Comparison of ENCODE assay signal across 8 cellular contexts in the genomic region with DNA sequence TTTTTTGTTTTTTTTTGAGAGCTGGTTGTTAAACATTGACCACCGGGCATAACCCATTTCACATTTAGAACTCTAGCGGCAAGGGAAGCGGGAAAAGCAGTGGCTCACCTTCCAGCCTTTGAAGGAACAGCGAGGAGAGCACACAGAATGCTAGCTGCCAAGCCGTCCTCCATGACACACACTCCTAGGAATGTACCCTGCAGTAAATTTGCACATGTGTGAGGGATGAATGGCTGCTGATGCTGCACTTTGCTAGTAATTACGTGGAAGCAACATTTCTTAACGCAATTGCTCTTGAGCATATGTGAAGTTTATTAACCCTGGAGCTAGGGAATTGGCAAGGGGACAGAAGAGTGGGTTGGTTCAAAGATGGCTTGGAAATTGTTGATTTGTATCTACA.
A peak's percentile ranks its signal among the peaks of the same experiment; 100 is the strongest.
DNase-seq lines count a peak whose midpoint lies in the region; ATAC-seq and TF ChIP-seq lines count a peak whose summit lies in the region.

No MANE protein-coding gene starts in this region.

- intact Hi-C loops in head of caudate nucleus (cut with DNase I): no loop called here

- H3K27ac ChIP-seq in skeletal muscle tissue (ENCODE audit: low read depth, low read length): peak overlapping the region; percentile 85

- DNase-seq in H4 (ENCODE audit: low spot score) (peak; percentile 70), fibroblast of pulmonary artery (ENCODE audit: low read depth) (peak; percentile 96), head of caudate nucleus (no peak), DMS114 treated with DMSO at 0.1 percent for 48 hours (lab: John Stamatoyannopoulos, UW; ENCODE audit: unreplicated experiment) (no peak)

- H3K27me3 ChIP-seq in skeletal muscle tissue (ENCODE audit: control insufficient read depth in 3 of 3, insufficient read depth in 3 of 3, low read length in 3 of 3): no peaks in the 10 kb centered on the region

- TF ChIP-seq CTCF in fibroblast of pulmonary artery (IDR thresholded peaks at IDR 0.05; ENCODE audit: low read length, missing control alignments): no peak

- H3K4me1 ChIP-seq in skeletal muscle tissue (ENCODE audit: control insufficient read depth in 3 of 3, insufficient read depth in 3 of 3, low read length in 3 of 3): peaks cover 12 to 22% (median 13%) of the 10 kb centered on the region in 3 donors

- no peak overlapping the region for H3K4me3 ChIP-seq in fibroblast of pulmonary artery (replicated peaks; ENCODE audit: low read depth, low read length)
- H3K4me3 ChIP-seq in skeletal muscle tissue (ENCODE audit: low read length in 3 of 3): no peak overlapping the region

- no peaks in the 10 kb centered on the region for H3K36me3 ChIP-seq in skeletal muscle tissue (ENCODE audit: control insufficient read depth in 3 of 3, insufficient read depth in 3 of 3, low read length in 3 of 3)

- H3K9ac ChIP-seq in skeletal muscle tissue (ENCODE audit: low read depth in 1 of 3, low read length in 3 of 3): no peak overlapping the region

- peaks cover 2 to 7% (median 2%) of the 10 kb centered on the region in 3 donors for H3K9me3 ChIP-seq in skeletal muscle tissue (ENCODE audit: control insufficient read depth in 3 of 3, low read length in 3 of 3)

- peak; percentile 74 for ATAC-seq in SK-N-SH treated with all-trans-retinoic acid at 6 μM for 48 hours
- no peak for ATAC-seq in HG02981 (IDR thresholded peaks at IDR 0.05; ENCODE audit: unreplicated experiment)
- no peak for ATAC-seq in GM19328 (IDR thresholded peaks at IDR 0.05; ENCODE audit: unreplicated experiment)

TF ChIP-seq in SK-N-SH treated with all-trans-retinoic acid at 6 μM for 48 hours, 23 proteins besides CTCF, POLR2A, EP300 and RAD21:
- TF ChIP-seq ZC3H10 (CRISPR knock-in tag; IDR thresholded peaks at IDR 0.05) (no peak), ISL1 (CRISPR knock-in tag; IDR thresholded peaks at IDR 0.05) (peak; percentile 8; the same call in 1 of the 2 replicates), ARNTL (CRISPR knock-in tag; IDR thresholded peaks at IDR 0.05; ENCODE audit: borderline replicate concordance, low read depth) (no peak), ZNF70 (CRISPR knock-in tag; IDR thresholded peaks at IDR 0.05) (peak; percentile 77), RARB (CRISPR knock-in tag; IDR thresholded peaks at IDR 0.05) (no peak), TOX (CRISPR knock-in tag; IDR thresholded peaks at IDR 0.05; ENCODE audit: borderline replicate concordance) (no peak), GLIS3 (CRISPR knock-in tag; IDR thresholded peaks at IDR 0.05) (no peak), PPARA (CRISPR knock-in tag; IDR thresholded peaks at IDR 0.05; ENCODE audit: borderline replicate concordance) (no peak)

Comparison
In these comparisons a context has a peak if more than half of its experiments do, and no peak if none do; other contexts are left out.
1. DNase-seq: peak in H4 (single experiment) and fibroblast of pulmonary artery (single experiment); none in head of caudate nucleus (0 of 42) and DMS114 treated with DMSO at 0.1 percent for 48 hours (single experiment).